ENCODE assay signal across 33 cellular contexts in the genomic region with DNA sequence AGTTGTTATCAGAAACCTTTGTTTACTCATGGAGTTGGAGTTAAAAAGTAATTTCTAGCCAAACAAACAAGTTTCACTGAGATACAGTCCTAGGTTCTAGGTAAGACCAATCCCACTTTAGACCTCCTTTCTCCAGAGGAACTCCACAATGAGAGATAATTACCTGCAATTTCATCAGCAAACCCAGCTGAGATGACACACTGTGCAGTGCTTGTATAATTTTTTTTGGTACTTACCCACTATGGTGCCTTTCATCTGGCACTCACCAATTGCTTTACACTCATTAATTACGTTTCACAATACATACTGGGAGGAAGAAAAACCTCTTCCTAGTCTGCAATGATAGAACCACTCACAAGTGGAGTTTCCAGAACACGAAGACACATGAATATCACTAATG. TPM values are rescaled to one million over a fixed set of nuclear protein-coding genes. Genes with fewer than 3 reads are reported as not detected.
DNase-seq lines count a peak whose midpoint lies in the region; ATAC-seq, FAIRE-seq and TF ChIP-seq lines count a peak whose summit lies in the region.
"Had no signal": no experiment of that assay in that cellular context is flagged by ENCODE, and none has a peak within 500 bp of the region (broad histone marks: within the 10 kb centered on the region; RNA-seq: fewer than 3 reads in every experiment).

No MANE protein-coding gene starts in this region.

- TF ChIP-seq RAD21 in GM12878 (IDR thresholded peaks at IDR 0.05; ENCODE audit: insufficient read depth, low read depth, low read length) = no peak

- no peak for FAIRE-seq in GM12878 (lab: Jason Lieb, UNC)
- FAIRE-seq: endothelial cell of umbilical vein had no signal

- intact Hi-C loops in GM12878 (cut with micrococcal nuclease; ENCODE audit: unreplicated experiment) = no loop called here

- H2AFZ ChIP-seq in GM12878 (ENCODE audit: control insufficient read depth, low read depth, low read length) = no peak overlapping the region
- H2AFZ ChIP-seq: hepatocyte had no signal

- no peaks in the 10 kb centered on the region for H3K27me3 Mint-ChIP-seq in type B pancreatic cell
- H3K27me3 Mint-ChIP-seq: activated naive CD4-positive, alpha-beta T cell treated with anti-CD3 and anti-CD28 coated beads, Interleukin-2, amount 50 U/mL, for 24 hours; IgD-negative memory B cell had no signal

- no peaks in the 10 kb centered on the region for H3K36me3 ChIP-seq in GM12878 (ENCODE audit: control insufficient read depth in 2 of 2, insufficient read depth in 2 of 2, low read length in 1 of 2)
- H3K36me3 ChIP-seq: gastrocnemius medialis, Peyer's patch, sigmoid colon, stomach, tibial artery had no signal

- TF ChIP-seq CTCF in GM12878 (IDR thresholded peaks at IDR 0.05 in 2 of 3, conservative IDR thresholded peaks at IDR 0.05 in 1 of 3; ENCODE audit: control insufficient read depth in 2 of 3, extremely low read depth in 1 of 3, insufficient read depth in 1 of 3, low read depth in 3 of 3, low read length in 3 of 3) (no peak), type B pancreatic cell (conservative IDR thresholded peaks at IDR 0.05) (no peak)

- no peaks in the 10 kb centered on the region for H3K9me3 ChIP-seq in GM12878 (replicated peaks; ENCODE audit: control insufficient read depth, insufficient read depth, low read length)
- H3K9me3 ChIP-seq: gastrocnemius medialis, Peyer's patch, psoas muscle, sigmoid colon, stomach, tibial artery had no signal

- no peak overlapping the region for H3K4me3 Mint-ChIP-seq in type B pancreatic cell
- H3K4me3 Mint-ChIP-seq: activated naive CD4-positive, alpha-beta T cell treated with anti-CD3 and anti-CD28 coated beads, Interleukin-2, amount 50 U/mL, for 24 hours; IgD-negative memory B cell; natural killer cell had no signal

- 0% methylated on average over 2 of the region's 2 CpGs for WGBS in GM12878 (ENCODE audit: insufficient coverage, insufficient replicate concordance, low lambda C conversion rate, missing lambda C conversion rate)

- no peaks in the 10 kb centered on the region for H3K4me1 ChIP-seq in GM12878 (ENCODE audit: control insufficient read depth, insufficient read depth, low read length)
- H3K4me1 ChIP-seq: gastrocnemius medialis, Peyer's patch, psoas muscle, sigmoid colon, stomach, tibial artery had no signal

- H3K4me3 ChIP-seq in GM12878 = no peak overlapping the region
- H3K4me3 ChIP-seq: gastrocnemius medialis, hepatocyte, Peyer's patch, psoas muscle, sigmoid colon, stomach, tibial artery had no signal

- H3K4me2 ChIP-seq in GM12878 (ENCODE audit: control insufficient read depth, insufficient read depth) = no peak overlapping the region
- H3K4me2 ChIP-seq: hepatocyte had no signal

- H3K27me3 ChIP-seq in GM12878 (replicated peaks in 1 of 2; ENCODE audit: control insufficient read depth in 2 of 2, insufficient read depth in 2 of 2, low read length in 1 of 2) = no peaks in the 10 kb centered on the region; a peak in 1 of 4 replicates
- H3K27me3 ChIP-seq: gastrocnemius medialis, hepatocyte, Peyer's patch, sigmoid colon, stomach, tibial artery had no signal

- POLR2A ChIA-PET in GM12878 (lab: Charles Lee) = no interaction called here

- TF ChIP-seq POLR2A in GM12878 (IDR thresholded peaks at IDR 0.05; ENCODE audit: low read depth, low read length) = no peak

- SMC1A ChIA-PET in GM12878 (lab: Charles Lee; ENCODE audit: uncharacterized antibody, unreplicated experiment) = interaction anchor here (0.9 to 3.3 kb wide), 10 partner anchors 11 to 58 kb away, joined by 3 to 16 read pairs (median 3); no protein-coding TSS in a partner anchor

- no peak overlapping the region for H3K27ac ChIP-seq in GM12878 (ENCODE audit: control insufficient read depth, insufficient read depth)
- H3K27ac ChIP-seq: gastrocnemius medialis, hepatocyte, Peyer's patch, psoas muscle, sigmoid colon, stomach, tibial artery had no signal

- DNase-seq in NCI-H146 (lab: John Stamatoyannopoulos, UW) (peak; percentile 96), NCI-H2227 (lab: John Stamatoyannopoulos, UW; ENCODE audit: unreplicated experiment) (peak; percentile 38), GM12878 (ENCODE audit: low read depth, low spot score) (no peak), type B pancreatic cell (ENCODE audit: extremely low spot score, unreplicated experiment) (no peak), HUDEP-2 (lab: John Stamatoyannopoulos, UW; ENCODE audit: unreplicated experiment in 76 of 76) (no peak), NCI-H2107 treated with DMSO at 0.1 percent for 48 hours (lab: John Stamatoyannopoulos, UW; ENCODE audit: unreplicated experiment) (no peak)
- DNase-seq: activated CD4-positive, alpha-beta T cell treated with anti-CD3 and anti-CD28 coated beads for 4 hours; amniotic stem cell; C1 segment of cervical spinal cord; DMS53; gastrocnemius medialis; kidney glomerular epithelial cell; natural killer cell; NCI-H1048; NCI-H2171; NCI-H524 treated with DMSO at 0.1 percent for 48 hours; occipital lobe; Peyer's patch; psoas muscle; SIG-M5; sigmoid colon; stimulated activated CD4-positive, alpha-beta T cell treated with anti-CD3 and anti-CD28 coated beads, Interleukin-4, amount 100 ng/mL, for 1 hour; stomach; T-helper 9 cell; tibial artery had no signal

- ATAC-seq in GM12878 (0 out of 3 replicates have a peak, but pooled peaks have one; percentile 10), GM19324 (IDR thresholded peaks at IDR 0.05; ENCODE audit: low FRiP score, unreplicated experiment) (no peak)
- ATAC-seq: gastrocnemius medialis, natural killer cell, psoas muscle had no signal

- CTCF ChIA-PET in GM12878 (lab: Yijun Ruan, JAX) = interaction anchor here (1.2 to 3.5 kb wide), 2 partner anchors 14 to 22 kb away, joined by 3 to 15 read pairs; no protein-coding TSS in a partner anchor

- in situ Hi-C loops in GM12878 (cut with MboI) = no loop called here

- H3K27ac Mint-ChIP-seq in type B pancreatic cell = peak overlapping the region; percentile 98
- H3K27ac Mint-ChIP-seq: activated naive CD4-positive, alpha-beta T cell treated with anti-CD3 and anti-CD28 coated beads, Interleukin-2, amount 50 U/mL, for 24 hours; IgD-negative memory B cell; natural killer cell had no signal

- H3K9me3 Mint-ChIP-seq in type B pancreatic cell = no peaks in the 10 kb centered on the region
- H3K9me3 Mint-ChIP-seq: activated naive CD4-positive, alpha-beta T cell treated with anti-CD3 and anti-CD28 coated beads, Interleukin-2, amount 50 U/mL, for 24 hours; IgD-negative memory B cell had no signal

- H4K20me1 ChIP-seq in GM12878 (ENCODE audit: control insufficient read depth, insufficient read depth) = no peaks in the 10 kb centered on the region

- no peaks in the 10 kb centered on the region for H3K79me2 ChIP-seq in GM12878 (ENCODE audit: control insufficient read depth, insufficient read depth, low read length)
- H3K79me2 ChIP-seq: hepatocyte had no signal

- RAD21 ChIA-PET in GM12878 (lab: Charles Lee; ENCODE audit: unreplicated experiment) = interaction anchor here (1.0 to 1.9 kb wide), 2 partner anchors 11 to 16 kb away, joined by 4 to 5 read pairs; no protein-coding TSS in a partner anchor

- no peaks in the 10 kb centered on the region for H3K36me3 Mint-ChIP-seq in type B pancreatic cell
- H3K36me3 Mint-ChIP-seq: activated naive CD4-positive, alpha-beta T cell treated with anti-CD3 and anti-CD28 coated beads, Interleukin-2, amount 50 U/mL, for 24 hours; IgD-negative memory B cell; natural killer cell had no signal

- no peak overlapping the region for H3K9ac ChIP-seq in GM12878 (ENCODE audit: control insufficient read depth, insufficient read depth, low read length)

- no TSS peak for BruUV-seq in GM12878 (replicated peaks; lab: Mats Ljungman, UMichigan)

- TF ChIP-seq EP300 in GM12878 (IDR thresholded peaks at IDR 0.05; ENCODE audit: borderline replicate concordance in 1 of 2, control insufficient read depth in 1 of 2, low read depth in 2 of 2, low read length in 2 of 2) = no peak

- peaks cover 15% of the 10 kb centered on the region for H3K4me1 Mint-ChIP-seq in type B pancreatic cell (ENCODE audit: unreplicated experiment)
- H3K4me1 Mint-ChIP-seq: activated naive CD4-positive, alpha-beta T cell treated with anti-CD3 and anti-CD28 coated beads, Interleukin-2, amount 50 U/mL, for 24 hours; IgD-negative memory B cell; natural killer cell had no signal

RNA-seq across cellular contexts. Expression of a gene that starts 1.8 kb away (rescaled TPM):
- total RNA-seq in GM12878 (2013; cell fraction: nucleolus; rRNA removed) = 0.40 TPM in 1 of 2 replicates, not detected in the other
- total RNA-seq in GM12878 (2014; rRNA removed) (0.05 TPM in 1 of 2 replicates, not detected in the other), GM12878 (2014; rRNA removed; fragmentation: Illumina TruSeq; extraction: Trizol) (0.05 TPM in 1 of 2 replicates, not detected in the other), GM12878 (2021) (0.15 TPM in 1 of 2 replicates, not detected in the other), type B pancreatic cell (ENCODE audit: low replicate concordance) (6.9 and 19.7 TPM in 2 replicates)
- polyA plus RNA-seq in GM12878 (2011; ENCODE audit: low read depth) = not detected
- polyA plus RNA-seq in GM12878 (2011; rRNA removed) (0.86 and 1.4 TPM in 2 replicates), GM12878 (2014; fragmentation: Illumina TruSeq; extraction: Trizol) (0.03 TPM in 1 of 2 replicates, not detected in the other), GM12878 (2014; fragmentation: Nextera tagmentation; extraction: Ambion mirVana) (not detected), GM12878 (2014; rRNA removed) (0.03 TPM in 1 of 2 replicates, not detected in the other), GM12878 (2016; fragmentation: Nextera tagmentation; extraction: Ambion mirVana) (not detected)
- polyA plus RNA-seq in GM12878 (2011; cell fraction: cytosol; rRNA removed) = 0.19 and 0.27 TPM in 2 replicates
- 1.5 and 2.8 TPM in 2 replicates for polyA plus RNA-seq in GM12878 (2011; cell fraction: nucleus; rRNA removed)
- polyA plus RNA-seq in GM12878 (2012) = not detected in 2 replicates
- 0.29 and 0.31 TPM in 2 replicates for polyA minus RNA-seq in GM12878 (2011; rRNA and poly(A)+ RNA removed)
- not detected in 2 replicates for polyA minus RNA-seq in GM12878 (2011; cell fraction: cytosol; rRNA and poly(A)+ RNA removed)
- polyA minus RNA-seq in GM12878 (2011; cell fraction: nucleus; rRNA and poly(A)+ RNA removed) = 0.29 and 0.48 TPM in 2 replicates
- total RNA-seq: chondrocyte, endothelial cell of umbilical vein, fibroblast of lung, gastrocnemius medialis, mononuclear cell, natural killer cell, occipital lobe, Peyer's patch, psoas muscle, sigmoid colon had no signal
- polyA plus RNA-seq: endothelial cell of umbilical vein, fibroblast of lung, hepatocyte, IgD-negative memory B cell, psoas muscle, sigmoid colon had no signal

Comparison
In these comparisons a context has a peak if more than half of its experiments do, and no peak if none do; other contexts are left out.
1. DNase-seq: peak in NCI-H146 (single experiment) and NCI-H2227 (single experiment); none in GM12878 (single experiment), type B pancreatic cell (single experiment), HUDEP-2 (0 of 76) and NCI-H2107 treated with DMSO at 0.1 percent for 48 hours (single experiment).